Comparison of ENCODE assay signal across 7 cellular contexts in the genomic region with DNA sequence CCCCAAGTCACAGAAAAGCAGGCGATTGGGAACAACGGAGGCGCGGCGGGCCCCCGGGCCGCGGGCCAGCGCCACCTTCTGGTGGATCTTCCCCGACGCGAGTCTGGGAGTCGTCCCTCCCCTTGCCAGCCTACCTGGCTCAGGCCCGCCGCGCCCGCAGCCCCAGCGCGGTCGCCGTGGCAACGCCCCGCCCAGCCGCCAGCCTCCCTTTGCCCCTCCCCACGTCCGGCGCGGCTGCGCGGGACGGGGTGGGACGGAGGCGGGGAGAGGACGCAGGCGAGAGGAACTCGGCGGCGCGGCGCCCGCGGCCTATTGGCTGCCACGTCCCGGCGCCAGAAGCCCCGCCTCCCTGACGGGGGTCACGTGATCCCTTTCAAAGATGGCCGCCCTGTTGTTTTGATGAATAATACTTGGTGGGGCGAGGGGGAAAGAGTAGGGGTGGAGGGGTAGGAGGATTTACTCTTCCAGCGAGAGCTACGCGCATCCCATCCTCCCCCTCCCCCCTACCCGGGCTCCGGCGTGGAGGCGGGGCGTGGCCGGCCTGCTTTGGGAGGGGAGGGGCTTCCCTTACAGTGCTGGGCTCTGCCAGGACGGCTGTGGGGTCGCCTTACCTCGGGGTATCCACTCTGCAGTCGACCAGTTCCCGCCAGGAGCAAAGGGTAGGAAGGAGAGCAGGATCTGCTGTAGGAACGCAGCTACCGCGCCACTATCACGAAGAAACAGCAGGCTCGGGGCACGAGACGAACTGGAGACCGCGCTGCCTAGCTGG. TPM values are rescaled to one million over a fixed set of nuclear protein-coding genes. Genes with fewer than 3 reads are reported as not detected.
DNase-seq lines count a peak whose midpoint lies in the region; ATAC-seq, FAIRE-seq and TF ChIP-seq lines count a peak whose summit lies in the region.

TSS of gene UBE4B (plus strand) at position 369 of the 769 bp plus-strand sequence. CDS start 713 bp downstream, outside the sequence.

- TF ChIP-seq CTCF in astrocyte (IDR thresholded peaks at IDR 0.05; ENCODE audit: insufficient read depth, low read depth, low read length): peak; percentile 63

- H3K4me2 ChIP-seq in astrocyte (ENCODE audit: low read length): peak within 1 kb of the TSS; percentile 94

- no peaks in the 10 kb centered on the region for H3K9me3 Mint-ChIP-seq in astrocyte (ENCODE audit: unreplicated experiment)

- peak within 1 kb of the TSS; percentile 96 for H3K4me3 ChIP-seq in astrocyte (ENCODE audit: insufficient read depth, low read depth, low read length)

- H3K4me1 Mint-ChIP-seq in astrocyte (ENCODE audit: low read depth, unreplicated experiment): peaks cover 5% of the 10 kb centered on the region

- peak within 1 kb of the TSS; percentile 82 for H2AFZ ChIP-seq in astrocyte (ENCODE audit: low read depth, low read length)

- FAIRE-seq in GM18507 (lab: Jason Lieb, UNC) (peak; percentile 95), astrocyte (lab: Jason Lieb, UNC) (no peak)

- H3K36me3 ChIP-seq in astrocyte (ENCODE audit: insufficient read depth, low read length): no peaks in the 10 kb centered on the region

- H3K4me1 ChIP-seq in astrocyte (ENCODE audit: insufficient read depth, low read length): peaks cover 17% of the 10 kb centered on the region

- ATAC-seq in HG02981 (IDR thresholded peaks at IDR 0.05; ENCODE audit: unreplicated experiment): peak; percentile 95

- H3K9me3 ChIP-seq in astrocyte (ENCODE audit: insufficient read depth, low read depth, low read length): no peaks in the 10 kb centered on the region

- peaks cover 16% of the 10 kb centered on the region for H4K20me1 ChIP-seq in astrocyte (ENCODE audit: insufficient read depth, low read length)

- DNase-seq in GM18507 (ENCODE audit: extremely low spot score, insufficient read length, low read depth) (peak; percentile 96), NCI-H2029 (lab: John Stamatoyannopoulos, UW) (peak; percentile 93), T-helper 22 cell (ENCODE audit: low read depth) (peak; percentile 96), astrocyte (ENCODE audit: low read depth) (peak; percentile 89), hepatic stellate cell (ENCODE audit: low spot score) (peak; percentile 98), renal cortical epithelial cell (ENCODE audit: low read depth) (peak; percentile 86)

- peak within 1 kb of the TSS; percentile 97 for H3K4me3 Mint-ChIP-seq in astrocyte (ENCODE audit: unreplicated experiment)

- H3K36me3 Mint-ChIP-seq in astrocyte (ENCODE audit: low read depth, unreplicated experiment): peaks cover under 1% of the 10 kb centered on the region

- peaks cover 36% of the 10 kb centered on the region for H3K79me2 ChIP-seq in astrocyte (ENCODE audit: insufficient read depth, low read length)

- no peaks in the 10 kb centered on the region for H3K27me3 Mint-ChIP-seq in astrocyte (ENCODE audit: low read depth, unreplicated experiment)

- H3K27me3 ChIP-seq in astrocyte (ENCODE audit: insufficient read depth, low read length): no peaks in the 10 kb centered on the region

- peak within 1 kb of the TSS; percentile 97 for H3K27ac Mint-ChIP-seq in astrocyte (ENCODE audit: unreplicated experiment)

- peak within 1 kb of the TSS; percentile 93 for H3K9ac ChIP-seq in astrocyte (ENCODE audit: low read length)

- H3K27ac ChIP-seq in astrocyte (ENCODE audit: low read depth, low read length): peak within 1 kb of the TSS; percentile 92

RNA-seq across cellular contexts. Expression of gene UBE4B, which starts in this region (rescaled TPM):
- total RNA-seq in astrocyte: 37.4 and 41.5 TPM in 2 replicates
- 17.7 and 45.8 TPM in 2 replicates for total RNA-seq in renal cortical epithelial cell

Comparison
In these comparisons a context has a peak if more than half of its experiments do, and no peak if none do; other contexts are left out.
1. Peak in every context shown above with its lines: DNase-seq, ATAC-seq, H3K4me3 ChIP-seq and H3K27ac ChIP-seq.